Comparison of ENCODE assay signal across 9 cellular contexts in the genomic region with DNA sequence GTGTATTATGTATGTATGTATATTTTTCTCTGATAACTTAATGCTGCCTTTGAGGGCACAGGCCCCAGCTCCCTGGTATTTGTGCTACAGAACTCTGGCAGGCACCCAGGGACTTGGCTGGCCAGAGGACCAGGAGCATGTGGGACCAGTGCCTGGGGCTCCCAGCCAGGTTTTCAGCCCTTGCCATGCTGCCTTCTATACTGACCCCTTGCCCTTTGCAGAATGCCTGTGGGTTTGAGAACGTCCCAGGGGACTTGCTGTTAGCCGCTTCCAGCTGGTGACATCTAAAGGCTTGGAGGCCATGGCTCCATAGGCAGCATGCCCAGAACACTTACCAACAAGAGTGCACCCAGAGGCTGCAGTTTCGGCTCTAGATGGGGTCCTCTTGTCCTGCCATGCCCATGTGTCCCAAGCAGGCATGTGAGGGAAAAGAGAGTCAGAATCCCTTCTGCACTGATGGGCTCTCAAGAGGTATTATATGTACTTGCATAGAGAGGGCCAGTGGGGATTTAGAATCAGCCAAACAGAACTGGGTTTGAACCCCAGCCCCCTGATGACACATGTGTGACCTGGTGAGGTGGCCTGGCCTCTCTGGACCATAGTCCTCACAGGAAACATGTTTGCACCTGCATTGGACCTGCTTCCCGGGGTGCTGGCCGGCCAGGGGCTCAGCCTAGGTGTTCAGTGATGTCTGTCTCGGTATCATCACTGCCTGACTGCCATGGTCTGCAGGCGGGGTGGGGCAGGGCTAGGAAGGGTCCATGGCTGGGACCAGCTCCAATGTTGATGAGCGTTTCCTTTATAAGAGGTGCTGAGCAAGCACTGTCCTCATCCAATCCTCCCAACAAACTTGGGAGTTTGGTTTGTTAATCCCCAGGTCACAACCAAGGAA.
A peak's percentile ranks its signal among the peaks of the same experiment; 100 is the strongest.
DNase-seq lines count a peak whose midpoint lies in the region; ATAC-seq and TF ChIP-seq lines count a peak whose summit lies in the region.
"Had no signal": no experiment of that assay in that cellular context is flagged by ENCODE, and none has a peak within 500 bp of the region (broad histone marks: within the 10 kb centered on the region; RNA-seq: fewer than 3 reads in every experiment).

No MANE protein-coding gene starts in this region.

- H3K4me3 ChIP-seq in SJCRH30 (no peak overlapping the region), fibroblast of villous mesenchyme (ENCODE audit: low read depth, low read length) (no peak overlapping the region), tibial nerve (no peak overlapping the region)

- intact Hi-C loops in posterior cingulate gyrus (cut with DNase I), result no loop called here

- peak; percentile 65 for DNase-seq in EH (ENCODE audit: low read depth)
- peak; percentile 79 to 81 for DNase-seq in SJCRH30
- peak; percentile 48 for DNase-seq in fibroblast of villous mesenchyme (ENCODE audit: low read depth)
- peak in 9 of 10 donors; percentile 11 to 86 (median 28) for DNase-seq in posterior cingulate gyrus
- no peak for DNase-seq in occipital lobe (lab: John Stamatoyannopoulos, UW)
- DNase-seq in tibial nerve (ENCODE audit: low spot score in 2 of 2), result no peak
- no peak for DNase-seq in HK-2 (ENCODE audit: unreplicated experiment)
- DNase-seq: T-cell had no signal

- H3K9me3 ChIP-seq in SJCRH30 (replicated peaks) (no peaks in the 10 kb centered on the region), tibial nerve (no peaks in the 10 kb centered on the region)

- peaks cover 13% of the 10 kb centered on the region for H3K4me1 ChIP-seq in SJCRH30
- H3K4me1 ChIP-seq in tibial nerve, result peaks cover 0 to 26% (median 5%) of the 10 kb centered on the region in 4 donors

- no peaks in the 10 kb centered on the region for H3K27me3 ChIP-seq in SJCRH30
- no peaks in the 10 kb centered on the region for H3K27me3 ChIP-seq in tibial nerve

- no peak for TF ChIP-seq POLR2A in tibial nerve (IDR thresholded peaks at IDR 0.05)

- H3K36me3 ChIP-seq in SJCRH30 (no peaks in the 10 kb centered on the region), tibial nerve (no peaks in the 10 kb centered on the region)

- WGBS in tibial nerve, 2 donors, result 64 to 71% methylated on average over 6 to 7 of the region's 8 CpGs

- TF ChIP-seq EP300 in tibial nerve (IDR thresholded peaks at IDR 0.05), result peak in 1 of 2 donors; percentile 16

- TF ChIP-seq CTCF in fibroblast of villous mesenchyme (IDR thresholded peaks at IDR 0.05; ENCODE audit: insufficient read depth, low read depth, low read length) (no peak), tibial nerve (IDR thresholded peaks at IDR 0.05) (no peak)

- H3K27ac ChIP-seq in SJCRH30 (no peak overlapping the region), tibial nerve (peak overlapping the region in 1 of 4 donors; percentile 8)

- ATAC-seq in esophagus mucosa, result no peak
- ATAC-seq: T-cell had no signal

Comparison
In these comparisons a context has a peak if more than half of its experiments do, and no peak if none do; other contexts are left out.
1. DNase-seq: peak in EH (single experiment), SJCRH30 (2 of 2), fibroblast of villous mesenchyme (single experiment) and posterior cingulate gyrus (9 of 10); none in occipital lobe (single experiment), tibial nerve (0 of 2) and HK-2 (single experiment).